In the genomic region with DNA sequence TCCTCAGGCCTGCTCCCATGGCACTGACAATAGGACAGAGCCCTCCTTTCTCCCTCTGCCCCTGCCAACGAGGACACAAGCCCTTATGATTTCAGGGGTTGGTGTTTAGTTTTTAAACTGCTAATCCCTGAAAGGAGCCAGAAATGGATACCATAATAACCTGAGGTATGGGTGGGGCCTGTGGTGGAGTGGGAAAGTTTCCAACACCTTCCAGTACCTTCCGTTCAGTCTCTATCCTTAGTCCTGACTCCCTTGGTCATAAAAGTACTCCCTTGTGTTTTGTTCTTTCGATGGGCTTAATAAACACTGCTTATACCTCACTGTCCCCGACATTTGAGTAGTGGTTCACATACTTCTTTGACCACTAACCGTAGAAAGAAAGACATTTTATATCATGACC, we compare ENCODE assay signal across 16 cellular contexts.
A peak's percentile ranks its signal among the peaks of the same experiment; 100 is the strongest.
DNase-seq lines count a peak whose midpoint lies in the region; ATAC-seq and TF ChIP-seq lines count a peak whose summit lies in the region.
"Had no signal": no experiment of that assay in that cellular context is flagged by ENCODE, and none has a peak within 500 bp of the region (broad histone marks: within the 10 kb centered on the region; RNA-seq: fewer than 3 reads in every experiment).

No MANE protein-coding gene starts in this region.

- DNase-seq in epithelial cell of esophagus (ENCODE audit: low read depth) (peak; percentile 21), left colon (no peak), transverse colon (peak; percentile 35), CD1c-positive myeloid dendritic cell (ENCODE audit: extremely low spot score) (no peak), Ammon's horn (ENCODE audit: low spot score) (no peak)
- DNase-seq in activated CD4-positive, alpha-beta memory T cell treated with anti-CD3 and anti-CD28 coated beads, Interleukin-2, amount 10 ng/mL, durations not matched to agents 7 days and 5 days = no peak
- DNase-seq: ACHN; C1 segment of cervical spinal cord; CD4-positive, alpha-beta memory T cell; DMS79; GM23248; H9 had no signal

- ATAC-seq in left colon = peak; percentile 51
- ATAC-seq: GM12878 had no signal

- peaks cover 10 to 52% (median 29%) of the 10 kb centered on the region in 4 donors for H3K4me1 ChIP-seq in transverse colon

- H3K36me3 Mint-ChIP-seq in activated CD4-positive, alpha-beta memory T cell treated with anti-CD3 and anti-CD28 coated beads, Interleukin-2, amount 10 ng/mL, durations not matched to agents 7 days and 5 days (ENCODE audit: low read depth) = no peaks in the 10 kb centered on the region
- H3K36me3 Mint-ChIP-seq: CD4-positive, alpha-beta memory T cell; IgD-negative memory B cell had no signal

- no peaks in the 10 kb centered on the region for H3K27me3 ChIP-seq in transverse colon

- H3K27ac ChIP-seq in VCaP (peak overlapping the region; percentile 81; the same call in 1 of the 2 replicates), transverse colon (peak overlapping the region in 3 of 4 donors; percentile 51 to 57 (median 55))
- H3K27ac ChIP-seq: GM23248 had no signal

- TF ChIP-seq EP300 in transverse colon (IDR thresholded peaks at IDR 0.05; ENCODE audit: low read depth) = no peak

- no peaks in the 10 kb centered on the region for H3K36me3 ChIP-seq in transverse colon

- no peaks in the 10 kb centered on the region for H3K9me3 ChIP-seq in transverse colon

- no peaks in the 10 kb centered on the region for H3K9me3 Mint-ChIP-seq in activated CD4-positive, alpha-beta memory T cell treated with anti-CD3 and anti-CD28 coated beads, Interleukin-2, amount 10 ng/mL, durations not matched to agents 7 days and 5 days
- H3K9me3 Mint-ChIP-seq: CD4-positive, alpha-beta memory T cell; H9 had no signal

- TF ChIP-seq CTCF in VCaP (conservative IDR thresholded peaks at IDR 0.05) = no peak
- no peak for TF ChIP-seq CTCF in epithelial cell of esophagus (IDR thresholded peaks at IDR 0.05; ENCODE audit: insufficient read depth, low read depth, low read length, missing control alignments)
- TF ChIP-seq CTCF in transverse colon (IDR thresholded peaks at IDR 0.05) = no peak

- intact Hi-C loops in left colon (cut with DNase I, micrococcal nuclease) (no loop called here), transverse colon (cut with DNase I; ENCODE audit: low total_unique reads) (no loop called here)

- no peaks in the 10 kb centered on the region for H3K4me1 Mint-ChIP-seq in activated CD4-positive, alpha-beta memory T cell treated with anti-CD3 and anti-CD28 coated beads, Interleukin-2, amount 10 ng/mL, durations not matched to agents 7 days and 5 days
- H3K4me1 Mint-ChIP-seq: B cell; CD4-positive, alpha-beta memory T cell; IgD-negative memory B cell had no signal

- peaks cover 20% of the 10 kb centered on the region for H3K27me3 Mint-ChIP-seq in activated CD4-positive, alpha-beta memory T cell treated with anti-CD3 and anti-CD28 coated beads, Interleukin-2, amount 10 ng/mL, durations not matched to agents 7 days and 5 days

- WGBS in transverse colon (ENCODE audit: low coverage in 1 of 2), 2 donors = 43 to 51% methylated on average over 1 to 5 of the region's 5 CpGs

- no peak overlapping the region for H3K27ac Mint-ChIP-seq in activated CD4-positive, alpha-beta memory T cell treated with anti-CD3 and anti-CD28 coated beads, Interleukin-2, amount 10 ng/mL, durations not matched to agents 7 days and 5 days
- H3K27ac Mint-ChIP-seq: B cell; CD4-positive, alpha-beta memory T cell; IgD-negative memory B cell had no signal

- no peak overlapping the region for H3K4me3 ChIP-seq in epithelial cell of esophagus (ENCODE audit: low read length)
- H3K4me3 ChIP-seq in transverse colon = no peak overlapping the region
- H3K4me3 ChIP-seq: GM12878, GM23248 had no signal

- CTCF ChIA-PET in activated CD4-positive, alpha-beta memory T cell treated with anti-CD3 and anti-CD28 coated beads, Interleukin-2, amount 10 ng/mL, durations not matched to agents 7 days and 5 days (lab: Charles Lee) = no interaction called here

- no peak for TF ChIP-seq POLR2A in transverse colon (IDR thresholded peaks at IDR 0.05)

- no peak overlapping the region for H3K4me3 Mint-ChIP-seq in activated CD4-positive, alpha-beta memory T cell treated with anti-CD3 and anti-CD28 coated beads, Interleukin-2, amount 10 ng/mL, durations not matched to agents 7 days and 5 days
- H3K4me3 Mint-ChIP-seq: B cell; CD4-positive, alpha-beta memory T cell; H9; IgD-negative memory B cell had no signal

- POLR2A ChIA-PET in activated CD4-positive, alpha-beta memory T cell treated with anti-CD3 and anti-CD28 coated beads, Interleukin-2, amount 10 ng/mL, durations not matched to agents 7 days and 5 days (lab: Charles Lee) = no interaction called here

- in situ Hi-C loops in transverse colon (cut with MboI; ENCODE audit: low pct_ligation_motif_present in 1 of 4, low pct_unique_long_range_greater_than_20kb in 1 of 4, low sequenced_read_pairs in 3 of 4) = no loop called here

Comparison
In these comparisons a context has a peak if more than half of its experiments do, and no peak if none do; other contexts are left out.
1. DNase-seq: peak in epithelial cell of esophagus (single experiment) and transverse colon (single experiment); none in left colon (0 of 2), CD1c-positive myeloid dendritic cell (single experiment), Ammon's horn (single experiment) and activated CD4-positive, alpha-beta memory T cell treated with anti-CD3 and anti-CD28 coated beads, Interleukin-2, amount 10 ng/mL, durations not matched to agents 7 days and 5 days (single experiment).